ENCODE assay signal across 26 cellular contexts in genomic region chr6:165814669-165815068, GRCh38.
DNase-seq lines count a peak whose midpoint lies in the region; ATAC-seq and TF ChIP-seq lines count a peak whose summit lies in the region.
"Had no signal": no experiment of that assay in that cellular context is flagged by ENCODE, and none has a peak within 500 bp of the region (broad histone marks: within the 10 kb centered on the region; RNA-seq: fewer than 3 reads in every experiment).

No MANE protein-coding gene starts in this region.

- H3K4me1 ChIP-seq in mesenchymal stem cell (ENCODE audit: control insufficient read depth, insufficient read depth, low read depth, low read length), result peaks cover 4% of the 10 kb centered on the region
- H3K4me1 ChIP-seq: BE2C, BLaER1 had no signal

- no peak overlapping the region for H2BK5ac ChIP-seq in mesenchymal stem cell (ENCODE audit: low read depth, low read length, poor library complexity, severe bottlenecking)

- no peak overlapping the region for H4K8ac ChIP-seq in mesenchymal stem cell (ENCODE audit: low read length)

- H3K4me3 ChIP-seq in mesenchymal stem cell (ENCODE audit: insufficient read depth in 1 of 2, low read depth in 1 of 2, low read length in 2 of 2), result no peak overlapping the region
- H3K4me3 ChIP-seq: BLaER1, GM12878 had no signal

- H3K23ac ChIP-seq in mesenchymal stem cell (ENCODE audit: low read length in 2 of 2), result no peak overlapping the region

- no peak overlapping the region for H3K27ac ChIP-seq in mesenchymal stem cell (ENCODE audit: low read length, poor library complexity, severe bottlenecking)
- H3K27ac ChIP-seq: BLaER1 had no signal

- H3K9me3 Mint-ChIP-seq in osteocyte (ENCODE audit: unreplicated experiment), result peaks cover 4% of the 10 kb centered on the region

- H2BK120ac ChIP-seq in mesenchymal stem cell (ENCODE audit: low read depth, low read length), result no peak overlapping the region

- peaks cover 33 to 48% of the 10 kb centered on the region in 2 experiments for H3K27me3 ChIP-seq in mesenchymal stem cell (ENCODE audit: control insufficient read depth in 1 of 2, insufficient read depth in 1 of 2, low read length in 2 of 2)
- H3K27me3 ChIP-seq: BE2C had no signal

- no peak overlapping the region for H2AFZ ChIP-seq in mesenchymal stem cell (ENCODE audit: low read depth, low read length)

- H4K91ac ChIP-seq in mesenchymal stem cell (ENCODE audit: low read length), result no peak overlapping the region

- peaks cover 25% of the 10 kb centered on the region for H3K27me3 Mint-ChIP-seq in osteocyte (ENCODE audit: unreplicated experiment)

- 93% methylated on average over 10 of the region's 10 CpGs for WGBS in mesenchymal stem cell

- intact Hi-C loops in Right ventricle myocardium superior (cut with DNase I) (no loop called here), cardiac septum (cut with DNase I) (no loop called here), left ventricle myocardium superior (cut with micrococcal nuclease) (no loop called here), left cardiac atrium (cut with DNase I) (no loop called here)

- H3K4me2 ChIP-seq in mesenchymal stem cell (ENCODE audit: low read length, poor library complexity, severe bottlenecking), result no peak overlapping the region
- H3K4me2 ChIP-seq: BLaER1 had no signal

- no peak overlapping the region for H3K18ac ChIP-seq in mesenchymal stem cell (ENCODE audit: low read depth in 1 of 2, low read length in 2 of 2)

- H2BK12ac ChIP-seq in mesenchymal stem cell (ENCODE audit: low read length in 2 of 2), result no peak overlapping the region

- H3K4me3 Mint-ChIP-seq in osteocyte (ENCODE audit: unreplicated experiment), result no peak overlapping the region
- H3K4me3 Mint-ChIP-seq: CD14-positive monocyte; CD4-positive, alpha-beta memory T cell; CD4-positive, CD25-positive, alpha-beta regulatory T cell; CD8-positive, alpha-beta memory T cell had no signal

- no peak overlapping the region for H3K27ac Mint-ChIP-seq in osteocyte (ENCODE audit: unreplicated experiment)
- H3K27ac Mint-ChIP-seq: CD14-positive monocyte; CD4-positive, alpha-beta memory T cell; CD4-positive, CD25-positive, alpha-beta regulatory T cell; CD8-positive, alpha-beta memory T cell had no signal

- DNase-seq in Right ventricle myocardium superior (no peak), cardiac septum (ENCODE audit: low spot score) (no peak), left ventricle myocardium superior (no peak), left cardiac atrium (no peak), mesenchymal stem cell (peak; percentile 10), osteocyte (ENCODE audit: extremely low spot score, unreplicated experiment) (peak; percentile 27)
- DNase-seq: 8988T; ACHN; BE2C; C1 segment of cervical spinal cord; CD4-positive, alpha-beta memory T cell; CD4-positive, CD25-positive, alpha-beta regulatory T cell; CD8-positive, alpha-beta memory T cell; COR-L47; DMS 273 treated with DMSO at 0.1 percent for 48 hours; DMS153; DMS53; DMS79; DND-41; EL; GDM1 had no signal

- no peaks in the 10 kb centered on the region for H3K36me3 ChIP-seq in mesenchymal stem cell (ENCODE audit: control insufficient read depth in 1 of 2, insufficient read depth in 2 of 2, low read depth in 1 of 2, low read length in 2 of 2)
- H3K36me3 ChIP-seq: BE2C, BLaER1 had no signal

- ATAC-seq in Right ventricle myocardium superior (ENCODE audit: poor library complexity) (peak; percentile 19), left ventricle myocardium superior (peak; percentile 25), left cardiac atrium (no peak), GM21529 (IDR thresholded peaks at IDR 0.05; ENCODE audit: unreplicated experiment) (no peak), HG03378 (IDR thresholded peaks at IDR 0.05; ENCODE audit: unreplicated experiment) (no peak)
- ATAC-seq: GM12878 had no signal

- H3K9me3 ChIP-seq in mesenchymal stem cell (ENCODE audit: control insufficient read depth, low read length), result peaks cover 2% of the 10 kb centered on the region
- H3K9me3 ChIP-seq: BE2C had no signal

- H3K4ac ChIP-seq in mesenchymal stem cell (ENCODE audit: low read depth in 1 of 2, low read length in 2 of 2), result no peak overlapping the region

- no peaks in the 10 kb centered on the region for H3K79me1 ChIP-seq in mesenchymal stem cell (replicated peaks; ENCODE audit: low read length, poor library complexity, severe bottlenecking)

- no peak overlapping the region for H2AK5ac ChIP-seq in mesenchymal stem cell (ENCODE audit: low read length, severe bottlenecking)

- H3K36me3 Mint-ChIP-seq in osteocyte (ENCODE audit: unreplicated experiment), result no peaks in the 10 kb centered on the region
- H3K36me3 Mint-ChIP-seq: CD14-positive monocyte; CD4-positive, alpha-beta memory T cell; CD4-positive, CD25-positive, alpha-beta regulatory T cell had no signal

- H3K4me1 Mint-ChIP-seq in osteocyte (ENCODE audit: unreplicated experiment), result no peaks in the 10 kb centered on the region
- H3K4me1 Mint-ChIP-seq: CD14-positive monocyte; CD4-positive, CD25-positive, alpha-beta regulatory T cell; CD8-positive, alpha-beta memory T cell had no signal

- no peak overlapping the region for H3K14ac ChIP-seq in mesenchymal stem cell (ENCODE audit: low read length in 2 of 2)

- no peak overlapping the region for H2BK15ac ChIP-seq in mesenchymal stem cell (ENCODE audit: low read depth, poor library complexity, severe bottlenecking)

- TF ChIP-seq CTCF in osteocyte (IDR thresholded peaks at IDR 0.05), result no peak

- H3K9ac ChIP-seq in mesenchymal stem cell (ENCODE audit: low read length), result no peak overlapping the region
- H3K9ac ChIP-seq: BLaER1 had no signal

Comparison
In these comparisons a context has a peak if more than half of its experiments do, and no peak if none do; other contexts are left out.
1. ATAC-seq: peak in Right ventricle myocardium superior (single experiment) and left ventricle myocardium superior (single experiment); none in left cardiac atrium (0 of 2), GM21529 (single experiment) and HG03378 (single experiment).
2. DNase-seq: peak in mesenchymal stem cell (single experiment) and osteocyte (single experiment); none in Right ventricle myocardium superior (single experiment), cardiac septum (single experiment), left ventricle myocardium superior (single experiment) and left cardiac atrium (single experiment).